ENCODE assay signal across 10 cellular contexts in the genomic region with DNA sequence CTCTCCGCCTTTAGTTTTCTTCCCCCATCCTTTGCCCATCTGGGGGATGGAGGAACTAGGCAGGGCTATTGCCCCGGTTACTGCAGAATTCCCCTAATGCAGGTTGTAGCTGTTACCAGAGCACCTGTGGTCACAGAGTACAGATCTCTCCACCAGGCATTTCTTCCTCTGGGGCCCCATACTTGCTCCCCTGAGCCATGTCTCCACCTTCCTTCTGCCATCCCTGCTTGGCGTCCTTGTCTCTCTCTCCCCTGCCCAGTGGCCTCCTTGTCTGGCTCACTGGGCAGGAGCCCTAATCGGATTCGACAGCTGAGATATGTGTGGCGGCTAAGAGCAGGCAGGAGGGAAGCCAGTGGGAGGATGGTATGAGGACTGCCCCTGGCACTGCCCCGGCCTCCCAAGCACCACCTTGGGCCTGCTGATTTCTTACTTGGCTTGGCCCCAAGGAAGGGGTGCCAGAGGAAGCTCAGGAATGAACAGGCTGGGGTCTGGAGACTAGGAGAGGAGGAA. TPM values are rescaled to one million over a fixed set of nuclear protein-coding genes. Genes with fewer than 3 reads are reported as not detected.
DNase-seq lines count a peak whose midpoint lies in the region; TF ChIP-seq lines count a peak whose summit lies in the region.
"Had no signal": no experiment of that assay in that cellular context is flagged by ENCODE, and none has a peak within 500 bp of the region (broad histone marks: within the 10 kb centered on the region; RNA-seq: fewer than 3 reads in every experiment).

No MANE protein-coding gene starts in this region.

- H3K27ac ChIP-seq in mesendoderm (ENCODE audit: low read depth, low read length) (no peak overlapping the region), tibial nerve (peak overlapping the region in 3 of 4 donors; percentile 1 to 87 (median 76))

- H3K4me3 ChIP-seq in mesendoderm (ENCODE audit: low read length) (no peak overlapping the region), tibial nerve (no peak overlapping the region)

- peak overlapping the region; percentile 27 for H3K56ac ChIP-seq in mesendoderm (ENCODE audit: low read length)

- no peaks in the 10 kb centered on the region for H3K36me3 ChIP-seq in mesendoderm (ENCODE audit: control insufficient read depth, insufficient read depth, low read length)
- no peaks in the 10 kb centered on the region for H3K36me3 ChIP-seq in tibial nerve

- peak overlapping the region; percentile 29 for H2AK5ac ChIP-seq in mesendoderm (ENCODE audit: low read length)

- no peak overlapping the region for H3K4ac ChIP-seq in mesendoderm (ENCODE audit: low read depth, low read length)

- no peak overlapping the region for H3K4me2 ChIP-seq in mesendoderm (ENCODE audit: low read length)

- no peak overlapping the region for H4K8ac ChIP-seq in mesendoderm (ENCODE audit: low read depth, low read length)

- no peak overlapping the region for H4K5ac ChIP-seq in mesendoderm (ENCODE audit: low read length)

- H2BK15ac ChIP-seq in mesendoderm (replicated peaks; ENCODE audit: low read depth) = no peak overlapping the region

- no peak overlapping the region for H2BK5ac ChIP-seq in mesendoderm (ENCODE audit: low read length)

- H3K9ac ChIP-seq in mesendoderm (ENCODE audit: low read length) = no peak overlapping the region

- H3K27me3 ChIP-seq in mesendoderm (ENCODE audit: insufficient read depth, low read length, poor library complexity) (no peaks in the 10 kb centered on the region), tibial nerve (no peaks in the 10 kb centered on the region)

- H3K4me1 ChIP-seq in mesendoderm (ENCODE audit: control insufficient read depth, low read depth, low read length) = peaks cover 24% of the 10 kb centered on the region
- H3K4me1 ChIP-seq in tibial nerve = peaks cover 0 to 100% (median 81%) of the 10 kb centered on the region in 4 donors

- H3K18ac ChIP-seq in mesendoderm (ENCODE audit: low read length) = no peak overlapping the region

- H3K9me3 ChIP-seq in tibial nerve = no peaks in the 10 kb centered on the region

- WGBS in mesendoderm (ENCODE audit: extremely low coverage, insufficient coverage, low lambda C conversion rate) = no CpG with 5 or more reads among the region's 7 CpGs
- 58 to 71% methylated on average over 7 of the region's 7 CpGs for WGBS in tibial nerve, 2 donors

- TF ChIP-seq POLR2A in tibial nerve (IDR thresholded peaks at IDR 0.05) = no peak

- H3K79me1 ChIP-seq in mesendoderm (ENCODE audit: low read length) = no peaks in the 10 kb centered on the region

- TF ChIP-seq EP300 in tibial nerve (IDR thresholded peaks at IDR 0.05) = no peak

- no peak overlapping the region for H3K23ac ChIP-seq in mesendoderm (ENCODE audit: low read length)

- DNase-seq in NCI-H82 (lab: John Stamatoyannopoulos, UW) (peak; percentile 45), NCI-H82 treated with DMSO at 0.1 percent for 48 hours (lab: John Stamatoyannopoulos, UW; ENCODE audit: unreplicated experiment) (no peak), cerebellar nuclear complex (lab: John Stamatoyannopoulos, UW) (peak; percentile 30 to 59), mesendoderm (no peak), tibial nerve (ENCODE audit: low spot score in 2 of 2) (peak in 1 of 2 donors; percentile 6), DMS53 (lab: John Stamatoyannopoulos, UW) (no peak)
- DNase-seq in stimulated activated CD4-positive, alpha-beta T cell treated with anti-CD3 and anti-CD28 coated beads, Interleukin-1b, Interleukin-23, amount 100 ng/mL, for 48 hours = no peak
- no peak for DNase-seq in activated CD4-positive, CD25-positive, alpha-beta regulatory T cell treated with anti-CD3 and anti-CD28 coated beads, Interleukin-2, amount 50 U/mL, for 72 hours

- TF ChIP-seq CTCF in tibial nerve (IDR thresholded peaks at IDR 0.05) = no peak

- no peaks in the 10 kb centered on the region for H3K79me2 ChIP-seq in mesendoderm (ENCODE audit: control insufficient read depth, insufficient read depth, low read length)

- no peak overlapping the region for H2BK120ac ChIP-seq in mesendoderm (ENCODE audit: low read depth, low read length)

RNA-seq across cellular contexts. Expression of gene RARA, which starts 2.0 kb away (rescaled TPM):
- polyA plus RNA-seq in mesendoderm (2013, experiment 1 of 2) = 30.6 TPM
- 29.9 TPM for polyA plus RNA-seq in mesendoderm (2013, experiment 2 of 2)
- 10 to 100 TPM; 28.9 to 58.2 (median 46.4) TPM for total RNA-seq in tibial nerve

RNA-seq across cellular contexts. Expression of gene CDC6, which starts 23.3 kb away (rescaled TPM):
- 114 TPM for polyA plus RNA-seq in mesendoderm (2013, experiment 1 of 2)
- polyA plus RNA-seq in mesendoderm (2013, experiment 2 of 2) = 117 TPM
- 1 to 10 TPM in 1 of 4 donors, under 1 TPM in 3; 0.20 to 1.8 (median 0.43) TPM for total RNA-seq in tibial nerve

RNA-seq across cellular contexts. Expression of gene GJD3, which starts 53.6 kb away (rescaled TPM):
- polyA plus RNA-seq in mesendoderm (2013, experiment 1 of 2) = not detected
- polyA plus RNA-seq in mesendoderm (2013, experiment 2 of 2) = not detected
- total RNA-seq in tibial nerve = not detected
- total RNA-seq: A172, HT1080 had no signal

Comparison
In these comparisons a context has a peak if more than half of its experiments do, and no peak if none do; other contexts are left out.
1. DNase-seq: peak in NCI-H82 (single experiment) and cerebellar nuclear complex (2 of 2); none in NCI-H82 treated with DMSO at 0.1 percent for 48 hours (single experiment), mesendoderm (single experiment), DMS53 (single experiment), stimulated activated CD4-positive, alpha-beta T cell treated with anti-CD3 and anti-CD28 coated beads, Interleukin-1b, Interleukin-23, amount 100 ng/mL, for 48 hours (single experiment) and activated CD4-positive, CD25-positive, alpha-beta regulatory T cell treated with anti-CD3 and anti-CD28 coated beads, Interleukin-2, amount 50 U/mL, for 72 hours (single experiment).